ENCODE assay signal across 8 cellular contexts in the genomic region with DNA sequence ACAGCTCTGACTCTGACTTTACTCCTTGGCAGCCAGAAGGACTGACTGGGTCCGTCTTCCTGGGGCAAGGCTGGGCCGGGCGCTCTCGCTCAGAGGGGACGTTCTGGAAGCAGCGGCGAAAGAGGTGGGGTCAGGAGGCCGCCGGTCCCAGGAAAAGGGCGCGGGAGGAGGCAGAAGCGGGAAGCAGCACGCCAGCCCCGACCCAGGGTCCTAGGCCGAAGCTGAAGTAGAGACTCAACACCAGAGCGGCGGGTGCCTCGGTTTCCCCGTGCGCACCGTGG. TPM values are rescaled to one million over a fixed set of nuclear protein-coding genes. Genes with fewer than 3 reads are reported as not detected.
DNase-seq lines count a peak whose midpoint lies in the region; ATAC-seq and TF ChIP-seq lines count a peak whose summit lies in the region.

No MANE protein-coding gene starts in this region.

- intact Hi-C loops in dendritic cell treated with granulocyte-macrophage colony-stimulating factor and Interleukin-4, amounts not matched to agents 40 ng/mL and 50 ng/mL, for 4 days (cut with micrococcal nuclease): loop anchor here (5.0 kb wide), 1 partner anchor 140 kb away; no protein-coding TSS in a partner anchor

- TF ChIP-seq CTCF in AG09309 (IDR thresholded peaks at IDR 0.05; ENCODE audit: control insufficient read depth, insufficient read depth, low read depth, low read length, missing control alignments): no peak

- peaks cover 3% of the 10 kb centered on the region for H3K27me3 Mint-ChIP-seq in dendritic cell treated with granulocyte-macrophage colony-stimulating factor and Interleukin-4, amounts not matched to agents 40 ng/mL and 50 ng/mL, for 4 days

- H3K4me2 ChIP-seq in Karpas-422 (ENCODE audit: low read depth, low read length, poor library complexity, severe bottlenecking): peak overlapping the region; percentile 75

- H3K4me1 ChIP-seq in Karpas-422 (ENCODE audit: low read length): peaks cover 63% of the 10 kb centered on the region
- peaks cover 51% of the 10 kb centered on the region for H3K4me1 ChIP-seq in muscle layer of colon (ENCODE audit: insufficient read depth, low read length)

- H3K36me3 Mint-ChIP-seq in dendritic cell treated with granulocyte-macrophage colony-stimulating factor and Interleukin-4, amounts not matched to agents 40 ng/mL and 50 ng/mL, for 4 days (ENCODE audit: low read depth): peaks cover 16% of the 10 kb centered on the region

- H3K79me2 ChIP-seq in Karpas-422 (ENCODE audit: low read length): peaks cover 54% of the 10 kb centered on the region

- ATAC-seq in GM21447 (IDR thresholded peaks at IDR 0.05; ENCODE audit: unreplicated experiment): no peak

- H3K9ac ChIP-seq in Karpas-422 (ENCODE audit: low read length) (peak overlapping the region; percentile 89), muscle layer of colon (ENCODE audit: low read length) (peak overlapping the region; percentile 61)

- H3K36me3 ChIP-seq in Karpas-422 (ENCODE audit: insufficient read depth, low read length): no peaks in the 10 kb centered on the region
- H3K36me3 ChIP-seq in muscle layer of colon (ENCODE audit: insufficient read depth, low read length): no peaks in the 10 kb centered on the region

- no peaks in the 10 kb centered on the region for H3K9me3 ChIP-seq in Karpas-422 (ENCODE audit: low read length)
- H3K9me3 ChIP-seq in muscle layer of colon (ENCODE audit: low read length): no peaks in the 10 kb centered on the region

- H3K9me3 Mint-ChIP-seq in dendritic cell treated with granulocyte-macrophage colony-stimulating factor and Interleukin-4, amounts not matched to agents 40 ng/mL and 50 ng/mL, for 4 days: no peaks in the 10 kb centered on the region

- H3K9me2 ChIP-seq in Karpas-422 (replicated peaks; ENCODE audit: insufficient read depth, low read length): no peaks in the 10 kb centered on the region

- H4K20me1 ChIP-seq in Karpas-422 (ENCODE audit: insufficient read depth, low read depth, low read length): peaks cover 38% of the 10 kb centered on the region; the same call in 1 of the 2 replicates

- H2AFZ ChIP-seq in Karpas-422 (ENCODE audit: low read length): no peak overlapping the region

- H3K27ac ChIP-seq in Karpas-422 (ENCODE audit: low read length): peak overlapping the region; percentile 96
- H3K27ac ChIP-seq in muscle layer of colon (ENCODE audit: low read depth, low read length): peak overlapping the region; percentile 88

- peak overlapping the region; percentile 81 for H3K27ac Mint-ChIP-seq in dendritic cell treated with granulocyte-macrophage colony-stimulating factor and Interleukin-4, amounts not matched to agents 40 ng/mL and 50 ng/mL, for 4 days

- peak overlapping the region; percentile 98 for H3K4me3 ChIP-seq in AG09309 (ENCODE audit: control insufficient read depth, low read depth, low read length)
- H3K4me3 ChIP-seq in Karpas-422 (ENCODE audit: low read length): peak overlapping the region; percentile 89
- H3K4me3 ChIP-seq in muscle layer of colon (ENCODE audit: low read depth in 1 of 2, low read length in 2 of 2): peak overlapping the region; percentile 84 to 87

- peaks cover 76% of the 10 kb centered on the region for H3K4me1 Mint-ChIP-seq in dendritic cell treated with granulocyte-macrophage colony-stimulating factor and Interleukin-4, amounts not matched to agents 40 ng/mL and 50 ng/mL, for 4 days (ENCODE audit: low read depth)

- DNase-seq in AG09309 (ENCODE audit: low read depth) (no peak), Karpas-422 (no peak), iPS-NIHi7 (ENCODE audit: extremely low spot score) (no peak), NCI-H345 (lab: John Stamatoyannopoulos, UW) (no peak), NCI-H526 (lab: John Stamatoyannopoulos, UW) (no peak)

- H3K4me3 Mint-ChIP-seq in dendritic cell treated with granulocyte-macrophage colony-stimulating factor and Interleukin-4, amounts not matched to agents 40 ng/mL and 50 ng/mL, for 4 days: peak overlapping the region; percentile 85

- H3K27me3 ChIP-seq in Karpas-422 (ENCODE audit: low read length) (no peaks in the 10 kb centered on the region), muscle layer of colon (ENCODE audit: control insufficient read depth in 1 of 2, insufficient read depth in 2 of 2, low read length in 2 of 2) (no peaks in the 10 kb centered on the region)

RNA-seq across cellular contexts. Expression of a gene that starts 1.5 kb away (rescaled TPM):
- 27.1 and 42.8 TPM in 2 replicates for total RNA-seq in Karpas-422 (2014; rRNA removed; shearing (Covaris generic); ENCODE audit: low replicate concordance)
